Comparison of ENCODE assay signal across 8 cellular contexts in the genomic region with DNA sequence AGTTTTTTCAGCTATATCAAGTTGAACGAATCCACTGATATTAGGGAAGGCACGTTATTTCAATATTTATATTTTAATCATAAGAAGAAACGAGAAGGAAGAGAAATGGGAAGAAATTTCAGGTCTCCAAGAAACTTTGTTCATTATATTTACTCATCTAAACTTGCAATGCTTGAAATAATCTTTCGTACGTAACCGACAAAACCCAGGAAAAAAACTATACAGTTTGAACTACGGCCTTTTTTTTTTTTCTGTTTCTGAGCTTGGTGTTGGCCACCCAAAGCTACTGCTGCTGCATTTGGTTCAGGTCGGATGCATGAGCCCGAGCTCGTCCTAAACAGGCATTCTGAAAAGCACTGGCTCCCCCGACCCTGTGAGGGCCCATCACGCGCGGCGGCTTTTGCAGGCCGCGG. TPM values are rescaled to one million over a fixed set of nuclear protein-coding genes. Genes with fewer than 3 reads are reported as not detected.
DNase-seq lines count a peak whose midpoint lies in the region; ATAC-seq and TF ChIP-seq lines count a peak whose summit lies in the region.

No MANE protein-coding gene starts in this region.

- peaks cover 8 to 23% of the 10 kb centered on the region in 2 donors for H3K4me1 Mint-ChIP-seq in natural killer cell

- H3K27ac ChIP-seq in HUES64 (ENCODE audit: low read depth, low read length), result peak overlapping the region; percentile 80
- H3K27ac ChIP-seq in duodenal mucosa (ENCODE audit: low read depth, low read length), result peak overlapping the region; percentile 96

- H3K9ac ChIP-seq in HUES64 (ENCODE audit: low read depth, low read length) (peak overlapping the region; percentile 84), duodenal mucosa (ENCODE audit: low read depth in 1 of 2, low read length in 2 of 2) (peak overlapping the region; percentile 85 to 86)

- peak overlapping the region in 1 of 2 donors; percentile 91 for H3K27ac Mint-ChIP-seq in natural killer cell

- H3K27me3 Mint-ChIP-seq in natural killer cell (ENCODE audit: low read depth in 2 of 2), result peaks cover 50 to 60% of the 10 kb centered on the region in 2 donors

- DNase-seq in BJ (ENCODE audit: low read depth), result no peak
- no peak for DNase-seq in natural killer cell
- DNase-seq in ecto neural progenitor cell (ENCODE audit: low spot score), result no peak
- DNase-seq in AG20443 (ENCODE audit: low spot score), result no peak
- DNase-seq in NCI-H446 (lab: John Stamatoyannopoulos, UW), result no peak

- CTCF ChIA-PET in BJ (lab: Yijun Ruan, JAX), result interaction anchor here (1.0 to 3.4 kb wide), 5 partner anchors 10 to 298 kb away, joined by 3 to 48 read pairs (median 7); partner anchors contain the start of gene HEBP2

- TF ChIP-seq CTCF in BJ (IDR thresholded peaks at IDR 0.05; ENCODE audit: insufficient read depth, low read depth, low read length) (no peak), natural killer cell (IDR thresholded peaks at IDR 0.05) (no peak)

- H3K9me3 Mint-ChIP-seq in natural killer cell, result no peaks in the 10 kb centered on the region

- no peaks in the 10 kb centered on the region for H3K36me3 ChIP-seq in BJ (ENCODE audit: control insufficient read depth, insufficient read depth, low read length)
- no peaks in the 10 kb centered on the region; the same call in 1 of the 2 replicates for H3K36me3 ChIP-seq in HUES64 (ENCODE audit: insufficient read depth, low read length)
- no peaks in the 10 kb centered on the region for H3K36me3 ChIP-seq in duodenal mucosa (ENCODE audit: control insufficient read depth in 1 of 2, insufficient read depth in 2 of 2, low read length in 2 of 2)

- H3K4me1 ChIP-seq in HUES64 (ENCODE audit: insufficient read depth, low read length) (peaks cover 32% of the 10 kb centered on the region), duodenal mucosa (ENCODE audit: control insufficient read depth in 1 of 2, insufficient read depth in 2 of 2, low read length in 2 of 2) (peaks cover 17 to 32% of the 10 kb centered on the region in 2 donors)

- POLR2A ChIA-PET in BJ (lab: Charles Lee), result no interaction called here

- ATAC-seq in natural killer cell (no peak), HG02870 (IDR thresholded peaks at IDR 0.05; ENCODE audit: unreplicated experiment) (no peak)

- H3K4me3 ChIP-seq in BJ (ENCODE audit: low read depth, low read length) (peak overlapping the region; percentile 84), HUES64 (ENCODE audit: low read length) (peak overlapping the region; percentile 66), duodenal mucosa (ENCODE audit: low read depth in 1 of 2, low read length in 2 of 2) (peak overlapping the region; percentile 79 to 88)

- H3K4me3 Mint-ChIP-seq in natural killer cell, result peak overlapping the region; percentile 82

- WGBS in HUES64, result under 1% methylated on average over 14 of the region's 17 CpGs

- H3K36me3 Mint-ChIP-seq in natural killer cell, result no peaks in the 10 kb centered on the region

- intact Hi-C loops in natural killer cell (cut with micrococcal nuclease), result loop anchor here (5.0 to 10.0 kb wide), 2 partner anchors 239 to 442 kb away; partner anchors contain the start of gene TNFAIP3

- H3K9me3 ChIP-seq in HUES64 (ENCODE audit: insufficient read depth, low read depth, low read length) (no peaks in the 10 kb centered on the region), duodenal mucosa (ENCODE audit: control insufficient read depth in 1 of 2, low read length in 2 of 2) (no peaks in the 10 kb centered on the region)

- peaks cover 4% of the 10 kb centered on the region for H3K27me3 ChIP-seq in BJ (ENCODE audit: control insufficient read depth, insufficient read depth, low read length)
- peaks cover 15% of the 10 kb centered on the region for H3K27me3 ChIP-seq in HUES64 (ENCODE audit: insufficient read depth, low read length)
- H3K27me3 ChIP-seq in duodenal mucosa (ENCODE audit: control insufficient read depth in 1 of 2, insufficient read depth in 2 of 2, low read length in 2 of 2), result peaks cover 7 to 9% of the 10 kb centered on the region in 2 donors

RNA-seq across cellular contexts. Expression of gene PERP, which starts 0.5 kb away (rescaled TPM):
- polyA plus RNA-seq in BJ (2011; rRNA removed), result 47.5 and 52.3 TPM in 2 replicates
- 19.3 and 23.6 TPM in 2 replicates for polyA minus RNA-seq in BJ (2011; rRNA and poly(A)+ RNA removed)
- polyA plus RNA-seq in HUES64 (2013, experiment 1 of 2), result 32.0 TPM
- polyA plus RNA-seq in HUES64 (2013, experiment 2 of 2), result 28.8 TPM
- 1 to 10 TPM in 1 of 3 donors, under 1 TPM in 1, not detected in 1; 0.05 to 1.6 TPM for total RNA-seq in natural killer cell

RNA-seq across cellular contexts. Expression of gene ARFGEF3, which starts 55.1 kb away (rescaled TPM):
- 0.27 and 0.36 TPM in 2 replicates for polyA plus RNA-seq in BJ (2011; rRNA removed)
- 0.62 and 0.72 TPM in 2 replicates for polyA minus RNA-seq in BJ (2011; rRNA and poly(A)+ RNA removed)
- 5.7 TPM for polyA plus RNA-seq in HUES64 (2013, experiment 1 of 2)
- polyA plus RNA-seq in HUES64 (2013, experiment 2 of 2), result 5.5 TPM
- under 1 TPM in 2 of 3 donors, not detected in 1; 0.05 to 0.09 TPM for total RNA-seq in natural killer cell
